In genomic region chr19:1836458-1837221, GRCh38 we compare ENCODE assay signal across 15 cellular contexts. TPM values are rescaled to one million over a fixed set of nuclear protein-coding genes. Genes with fewer than 3 reads are reported as not detected.
"Had no signal": no experiment of that assay in that cellular context is flagged by ENCODE, and none has a peak within 500 bp of the region (broad histone marks: within the 10 kb centered on the region; RNA-seq: fewer than 3 reads in every experiment).

No MANE protein-coding gene starts in this region.

- H3K27me3 ChIP-seq: heart left ventricle, right atrium auricular region, suprapubic skin had no signal

- H3K4me3 Mint-ChIP-seq: activated CD8-positive, alpha-beta T cell treated with anti-CD3 and anti-CD28 coated beads for 36 hours; activated naive CD8-positive, alpha-beta T cell treated with anti-CD3 and anti-CD28 coated beads, Interleukin-2, amount 10 ng/mL, durations not matched to agents 7 days and 5 days; activated T-cell treated with anti-CD3 and anti-CD28 coated beads, Interleukin-2, amount 50 U/mL, for 72 hours; effector memory CD8-positive, alpha-beta T cell; natural killer cell; stimulated activated naive CD8-positive, alpha-beta T cell treated with anti-CD3 and anti-CD28 coated beads, Interleukin-15, Interleukin-2, amounts not matched to agents 100 ng/mL and 50 ng/mL, for 24 hours; type B pancreatic cell had no signal

- H3K36me3 Mint-ChIP-seq: activated naive CD8-positive, alpha-beta T cell treated with anti-CD3 and anti-CD28 coated beads, Interleukin-2, amount 10 ng/mL, durations not matched to agents 7 days and 5 days; natural killer cell; type B pancreatic cell had no signal

- H3K36me3 ChIP-seq: right atrium auricular region had no signal

- H3K27ac Mint-ChIP-seq: activated CD8-positive, alpha-beta T cell treated with anti-CD3 and anti-CD28 coated beads for 36 hours; activated naive CD8-positive, alpha-beta T cell treated with anti-CD3 and anti-CD28 coated beads, Interleukin-2, amount 10 ng/mL, durations not matched to agents 7 days and 5 days; activated T-cell treated with anti-CD3 and anti-CD28 coated beads, Interleukin-2, amount 50 U/mL, for 72 hours; stimulated activated naive CD8-positive, alpha-beta T cell treated with anti-CD3 and anti-CD28 coated beads, Interleukin-15, Interleukin-2, amounts not matched to agents 100 ng/mL and 50 ng/mL, for 24 hours; type B pancreatic cell had no signal

- H3K27ac ChIP-seq: epithelial cell of prostate, heart left ventricle, right atrium auricular region, skin epidermis, suprapubic skin, VCaP had no signal

- DNase-seq: aorta, heart left ventricle had no signal

- H3K4me3 ChIP-seq: heart left ventricle, right atrium auricular region, skin epidermis, suprapubic skin had no signal

- H3K27me3 Mint-ChIP-seq: activated CD8-positive, alpha-beta T cell treated with anti-CD3 and anti-CD28 coated beads for 36 hours; activated naive CD8-positive, alpha-beta T cell treated with anti-CD3 and anti-CD28 coated beads, Interleukin-2, amount 10 ng/mL, durations not matched to agents 7 days and 5 days; effector memory CD8-positive, alpha-beta T cell; stimulated activated naive CD8-positive, alpha-beta T cell treated with anti-CD3 and anti-CD28 coated beads, Interleukin-15, Interleukin-2, amounts not matched to agents 100 ng/mL and 50 ng/mL, for 24 hours; type B pancreatic cell had no signal

- H3K9me3 ChIP-seq: heart left ventricle, right atrium auricular region, suprapubic skin had no signal

- H3K9me3 Mint-ChIP-seq: activated CD8-positive, alpha-beta T cell treated with anti-CD3 and anti-CD28 coated beads for 36 hours; activated naive CD8-positive, alpha-beta T cell treated with anti-CD3 and anti-CD28 coated beads, Interleukin-2, amount 10 ng/mL, durations not matched to agents 7 days and 5 days; activated T-cell treated with anti-CD3 and anti-CD28 coated beads, Interleukin-2, amount 50 U/mL, for 72 hours; effector memory CD8-positive, alpha-beta T cell; natural killer cell; stimulated activated naive CD8-positive, alpha-beta T cell treated with anti-CD3 and anti-CD28 coated beads, Interleukin-15, Interleukin-2, amounts not matched to agents 100 ng/mL and 50 ng/mL, for 24 hours; type B pancreatic cell had no signal

RNA-seq across cellular contexts. Expression of gene ATP8B3, which starts 24.6 kb away (rescaled TPM):
- total RNA-seq: frontal cortex had no signal
